ENCODE assay signal across 19 cellular contexts in genomic region chr10:6748029-6748428, GRCh38.
"Had no signal": no experiment of that assay in that cellular context is flagged by ENCODE, and none has a peak within 500 bp of the region (broad histone marks: within the 10 kb centered on the region; RNA-seq: fewer than 3 reads in every experiment).

No MANE protein-coding gene starts in this region.

- H3K36me3 ChIP-seq: ascending aorta, gastrocnemius medialis, heart left ventricle, lower lobe of right lung, pancreas, spleen, suprapubic skin had no signal

- H3K27ac ChIP-seq: ascending aorta, heart left ventricle, lower lobe of right lung, pancreas, spleen, suprapubic skin had no signal

- H3K27me3 ChIP-seq: ascending aorta, gastrocnemius medialis, heart left ventricle, pancreas, spleen had no signal

- H3K9me3 ChIP-seq: ascending aorta, gastrocnemius medialis, heart left ventricle, lower lobe of right lung, pancreas, suprapubic skin had no signal

- DNase-seq: activated CD4-positive, CD25-positive, alpha-beta regulatory T cell treated with anti-CD3 and anti-CD28 coated beads, Interleukin-2, amount 50 U/mL, for 72 hours; activated naive CD4-positive, alpha-beta T cell treated with Interleukin-2 at 50 U/mL for 16 hours; gastrocnemius medialis; heart left ventricle; immature natural killer cell; left colon; lower lobe of right lung; midbrain; naive B cell; pancreas; spleen; T-helper 1 cell; T1000; trophoblast cell had no signal

- H3K4me1 ChIP-seq: ascending aorta, lower lobe of right lung, pancreas, spleen, suprapubic skin had no signal

- FAIRE-seq: colon, pancreas had no signal

- H3K4me3 ChIP-seq: ascending aorta, gastrocnemius medialis, heart left ventricle, lower lobe of right lung, pancreas, spleen, suprapubic skin had no signal

- ATAC-seq: activated T-helper 17 cell treated with anti-CD3 and anti-CD28 coated beads, Interleukin-2, amount 50 U/mL, for 72 hours; gastrocnemius medialis; heart left ventricle; left colon; lower lobe of right lung; pancreas; sciatic nerve had no signal
